20 cellular contexts compared by ENCODE assay signal in the genomic region with DNA sequence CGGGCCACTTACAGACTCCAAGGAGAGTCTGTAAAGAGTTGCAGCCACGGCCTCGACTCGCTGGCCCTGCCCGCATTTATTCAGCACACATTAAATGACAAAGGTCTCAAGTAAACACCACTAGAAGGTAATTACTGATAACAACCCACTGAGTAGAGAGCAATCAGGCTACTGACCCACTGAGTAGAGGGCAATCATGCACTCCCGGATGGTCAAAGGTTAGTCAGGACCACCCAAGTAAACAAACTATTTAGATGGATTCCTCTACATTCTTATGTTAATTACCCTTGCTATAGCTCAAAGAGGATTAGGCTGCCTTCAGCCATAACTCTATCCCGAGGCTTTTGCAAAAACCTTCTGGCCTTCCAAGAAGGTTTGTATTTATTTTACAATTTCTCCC.
"Had no signal": no experiment of that assay in that cellular context is flagged by ENCODE, and none has a peak within 500 bp of the region (broad histone marks: within the 10 kb centered on the region; RNA-seq: fewer than 3 reads in every experiment).

No MANE protein-coding gene starts in this region.

- H3K4me3 ChIP-seq: K562 had no signal

- ATAC-seq: K562, Panc1, PC-3, T-cell had no signal

- H3K36me3 Mint-ChIP-seq: IgD-negative memory B cell had no signal

- DNase-seq: Kasumi-1, MM.1S, NCI-H1105, NCI-H1417, NCI-H1436 treated with DMSO at 0.1 percent for 48 hours, NCI-H1694, NCI-H187 treated with DMSO at 0.1 percent for 48 hours, NCI-H2029 treated with DMSO at 0.1 percent for 48 hours, NCI-H2171 treated with DMSO at 0.1 percent for 48 hours, NCI-H524, NCI-H526 treated with DMSO at 0.1 percent for 48 hours, NCI-H774, PC-3, SHP77, SK-N-SH, SW 1271, T-cell had no signal

- H3K4me3 Mint-ChIP-seq: IgD-negative memory B cell, T-cell had no signal

- H3K27ac Mint-ChIP-seq: IgD-negative memory B cell, T-cell had no signal

- H3K4me1 Mint-ChIP-seq: T-cell had no signal
